ENCODE assay signal across 20 cellular contexts in the genomic region with DNA sequence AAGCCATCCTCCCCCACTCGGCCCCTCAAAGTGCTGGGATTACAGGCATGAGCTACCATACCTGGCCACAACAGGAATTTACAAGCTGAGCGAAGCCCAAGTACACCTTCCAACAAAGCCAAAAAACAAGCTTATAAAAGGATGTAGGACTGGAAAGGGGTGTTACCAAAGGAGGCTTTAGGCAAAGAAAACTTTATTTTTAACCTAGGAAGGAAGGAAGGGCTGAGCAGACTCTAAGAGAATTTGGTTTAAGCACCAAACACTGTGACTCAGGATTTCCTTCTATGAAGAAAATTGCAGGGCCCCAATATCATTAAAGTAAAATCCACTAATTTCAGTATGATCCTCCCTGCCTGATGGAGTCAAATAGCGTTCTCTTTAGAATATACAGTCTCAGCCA. TPM values are rescaled to one million over a fixed set of nuclear protein-coding genes. Genes with fewer than 3 reads are reported as not detected.
DNase-seq lines count a peak whose midpoint lies in the region; ATAC-seq and TF ChIP-seq lines count a peak whose summit lies in the region.
"Had no signal": no experiment of that assay in that cellular context is flagged by ENCODE, and none has a peak within 500 bp of the region (broad histone marks: within the 10 kb centered on the region; RNA-seq: fewer than 3 reads in every experiment).

No MANE protein-coding gene starts in this region.

- H3K4me3 ChIP-seq in dorsolateral prefrontal cortex, result no peak overlapping the region
- no peak overlapping the region for H3K4me3 ChIP-seq in neural progenitor cell
- H3K4me3 ChIP-seq in SJCRH30, result no peak overlapping the region
- H3K4me3 ChIP-seq: GM12878, sigmoid colon had no signal

- H3K27ac ChIP-seq in H9 (ENCODE audit: insufficient read length, low read depth, low read length), result no peak overlapping the region
- peak overlapping the region in 43 of 59 donors; percentile 1 to 86 (median 49) for H3K27ac ChIP-seq in dorsolateral prefrontal cortex
- no peak overlapping the region for H3K27ac ChIP-seq in neural progenitor cell
- no peak overlapping the region for H3K27ac ChIP-seq in SJCRH30
- H3K27ac ChIP-seq: sigmoid colon had no signal

- no peaks in the 10 kb centered on the region for H3K9me3 ChIP-seq in H9 (ENCODE audit: control insufficient read depth, low read depth, low read length)
- H3K9me3 ChIP-seq in neural progenitor cell (ENCODE audit: low read depth), result no peaks in the 10 kb centered on the region
- no peaks in the 10 kb centered on the region for H3K9me3 ChIP-seq in SJCRH30 (replicated peaks)
- H3K9me3 ChIP-seq: sigmoid colon had no signal

- no peak overlapping the region for H3K18ac ChIP-seq in H9 (ENCODE audit: insufficient read length, low read depth, low read length)

- H3K9me3 Mint-ChIP-seq in CD14-positive monocyte (no peaks in the 10 kb centered on the region), H9 (no peaks in the 10 kb centered on the region), neural progenitor cell (peaks cover 2% of the 10 kb centered on the region)
- H3K9me3 Mint-ChIP-seq: stimulated activated naive CD8-positive, alpha-beta T cell treated with anti-CD3 and anti-CD28 coated beads, Interleukin-15, amount 100 ng/mL, for 72 hours; T-helper 1 cell treated with Interleukin-12 subunit alpha and Interleukin-12 subunit beta and Interleukin-4 antibody, amounts not matched to agents 30 μg/mL and 1 μg/mL, for 36 hours had no signal

- H3K27ac Mint-ChIP-seq in CD14-positive monocyte, result peak overlapping the region in 4 of 7 donors; percentile 8 to 54 (median 44)
- peak overlapping the region in 2 of 3 experiments; percentile 54 to 82; a peak in 2 of 7 replicates for H3K27ac Mint-ChIP-seq in H9
- peak overlapping the region; percentile 17 for H3K27ac Mint-ChIP-seq in neural progenitor cell
- H3K27ac Mint-ChIP-seq: activated CD8-positive, alpha-beta memory T cell treated with anti-CD3 and anti-CD28 coated beads, Interleukin-2, amount 10 ng/mL, durations not matched to agents 7 days and 5 days; stimulated activated naive CD8-positive, alpha-beta T cell treated with anti-CD3 and anti-CD28 coated beads, Interleukin-15, amount 100 ng/mL, for 72 hours; T-helper 1 cell treated with Interleukin-12 subunit alpha and Interleukin-12 subunit beta and Interleukin-4 antibody, amounts not matched to agents 30 μg/mL and 1 μg/mL, for 36 hours had no signal

- no peak overlapping the region for H4K5ac ChIP-seq in H9 (ENCODE audit: insufficient read length, low read depth, low read length)

- no peak overlapping the region for H3K23ac ChIP-seq in H9 (ENCODE audit: insufficient read length, low read depth, low read length)

- no peak overlapping the region for H4K91ac ChIP-seq in H9 (ENCODE audit: insufficient read length, low read depth, low read length)

- H3K79me1 ChIP-seq in H9 (ENCODE audit: insufficient read depth, low read depth, low read length, poor library complexity, severe bottlenecking), result no peaks in the 10 kb centered on the region

- H3K4me1 Mint-ChIP-seq in CD14-positive monocyte, result peaks cover 37% of the 10 kb centered on the region
- peaks cover 9 to 16% of the 10 kb centered on the region in 2 experiments for H3K4me1 Mint-ChIP-seq in H9
- peaks cover 7% of the 10 kb centered on the region for H3K4me1 Mint-ChIP-seq in neural progenitor cell

- no peak overlapping the region for H3K14ac ChIP-seq in H9 (ENCODE audit: insufficient read depth, low read length)

- peaks cover 9% of the 10 kb centered on the region; the same call in 1 of the 2 replicates for H3K79me2 ChIP-seq in H9 (ENCODE audit: insufficient read depth, low read length)
- peaks cover 100% of the 10 kb centered on the region for H3K79me2 ChIP-seq in neural progenitor cell (ENCODE audit: low read depth)

- H3K36me3 ChIP-seq in neural progenitor cell (no peaks in the 10 kb centered on the region), SJCRH30 (peaks cover 13% of the 10 kb centered on the region)

- H4K20me1 ChIP-seq in H9 (ENCODE audit: control insufficient read depth, insufficient read depth, insufficient read length) (no peaks in the 10 kb centered on the region), neural progenitor cell (ENCODE audit: low read depth) (peaks cover 31% of the 10 kb centered on the region)

- TF ChIP-seq CTCF in CD14-positive monocyte (IDR thresholded peaks at IDR 0.05) (no peak), H9 (conservative IDR thresholded peaks at IDR 0.05) (no peak), dorsolateral prefrontal cortex (IDR thresholded peaks at IDR 0.05 in 54 of 56, conservative IDR thresholded peaks at IDR 0.05 in 2 of 56; ENCODE audit: low read depth in 1 of 56, partially characterized antibody in 56 of 56) (no peak), neural progenitor cell (IDR thresholded peaks at IDR 0.05) (no peak)

- H3K23me2 ChIP-seq in H9 (ENCODE audit: insufficient read length, low read depth, low read length, poor library complexity, severe bottlenecking), result no peaks in the 10 kb centered on the region

- no CpG with 5 or more reads among the region's 3 CpGs for WGBS in H9 (ENCODE audit: extremely low coverage, insufficient read length, low lambda C conversion rate)

- H3K56ac ChIP-seq in H9 (ENCODE audit: insufficient read length, low read depth, low read length), result no peak overlapping the region

- H2BK15ac ChIP-seq in H9 (ENCODE audit: low read depth, low read length), result no peak overlapping the region

- DNase-seq in CD14-positive monocyte (ENCODE audit: low spot score), result no peak
- DNase-seq in H9, result no peak
- DNase-seq in dorsolateral prefrontal cortex, result no peak
- no peak for DNase-seq in neural progenitor cell (ENCODE audit: low spot score)
- no peak for DNase-seq in NCI-H345 (lab: John Stamatoyannopoulos, UW)
- DNase-seq in SJCRH30, result no peak
- DNase-seq: activated CD8-positive, alpha-beta memory T cell treated with anti-CD3 and anti-CD28 coated beads, Interleukin-2, amount 10 ng/mL, durations not matched to agents 7 days and 5 days; anterior cingulate cortex; foreskin melanocyte; GDM1; left cardiac atrium; NCI-H2107; NCI-H526; SIG-M5; sigmoid colon; stimulated activated naive CD8-positive, alpha-beta T cell treated with anti-CD3 and anti-CD28 coated beads, Interleukin-15, amount 100 ng/mL, for 72 hours had no signal

- H3F3A ChIP-seq in neural progenitor cell (ENCODE audit: low read depth), result peaks cover 3% of the 10 kb centered on the region

- no peak overlapping the region for H2AFZ ChIP-seq in H9 (ENCODE audit: low read length)
- no peak overlapping the region for H2AFZ ChIP-seq in neural progenitor cell (replicated peaks)

- H3K4me2 ChIP-seq in H9 (ENCODE audit: insufficient read depth, insufficient read length, low read length), result no peak overlapping the region
- H3K4me2 ChIP-seq in neural progenitor cell, result no peak overlapping the region

- H2BK120ac ChIP-seq in H9 (ENCODE audit: low read depth, low read length, poor library complexity, severe bottlenecking), result peak overlapping the region; percentile 36

- no peak overlapping the region for H3T11ph ChIP-seq in H9 (ENCODE audit: low read length)

- no peak overlapping the region for H2BK5ac ChIP-seq in H9 (ENCODE audit: insufficient read length, low read length)

- intact Hi-C loops in CD14-positive monocyte (cut with micrococcal nuclease), result no loop called here
- intact Hi-C loops in dorsolateral prefrontal cortex (cut with DNase I), result no loop called here

- H2AK5ac ChIP-seq in H9 (ENCODE audit: insufficient read length, low read length), result no peak overlapping the region

- H3K4ac ChIP-seq in H9 (ENCODE audit: low read depth, low read length), result no peak overlapping the region

- H4K8ac ChIP-seq in H9 (replicated peaks; ENCODE audit: insufficient read length, low read depth, low read length), result no peak overlapping the region

- no peak overlapping the region for H2BK12ac ChIP-seq in H9 (ENCODE audit: insufficient read length, low read depth, low read length)

- no peaks in the 10 kb centered on the region for H3K4me1 ChIP-seq in H9 (ENCODE audit: insufficient read depth, low read length)
- H3K4me1 ChIP-seq in neural progenitor cell, result peaks cover 5% of the 10 kb centered on the region
- H3K4me1 ChIP-seq in SJCRH30, result peaks cover 8% of the 10 kb centered on the region

- no peaks in the 10 kb centered on the region for H3K27me3 Mint-ChIP-seq in CD14-positive monocyte (ENCODE audit: low read depth in 3 of 3)
- no peaks in the 10 kb centered on the region for H3K27me3 Mint-ChIP-seq in H9 (ENCODE audit: low read depth)
- no peaks in the 10 kb centered on the region for H3K27me3 Mint-ChIP-seq in neural progenitor cell (ENCODE audit: insufficient read depth, low read depth)
- H3K27me3 Mint-ChIP-seq: stimulated activated naive CD8-positive, alpha-beta T cell treated with anti-CD3 and anti-CD28 coated beads, Interleukin-15, amount 100 ng/mL, for 72 hours had no signal

- no peaks in the 10 kb centered on the region for H3K27me3 ChIP-seq in H9 (ENCODE audit: insufficient read depth, low read length)
- H3K27me3 ChIP-seq in dorsolateral prefrontal cortex, result no peaks in the 10 kb centered on the region
- no peaks in the 10 kb centered on the region for H3K27me3 ChIP-seq in neural progenitor cell
- no peaks in the 10 kb centered on the region for H3K27me3 ChIP-seq in SJCRH30
- H3K27me3 ChIP-seq: sigmoid colon had no signal

- ATAC-seq in HG03135 (IDR thresholded peaks at IDR 0.05; ENCODE audit: unreplicated experiment) (no peak), GM21423 (IDR thresholded peaks at IDR 0.05; ENCODE audit: unreplicated experiment) (no peak)
- ATAC-seq: activated CD8-positive, alpha-beta memory T cell treated with anti-CD3 and anti-CD28 coated beads, Interleukin-2, amount 10 ng/mL, durations not matched to agents 7 days and 5 days; GM12878; stimulated activated naive CD8-positive, alpha-beta T cell treated with anti-CD3 and anti-CD28 coated beads, Interleukin-15, amount 100 ng/mL, for 72 hours had no signal

- H3K9ac ChIP-seq in H9 (ENCODE audit: extremely low read depth, insufficient read length, low read length) (no peak overlapping the region), neural progenitor cell (no peak overlapping the region)

- H3K4me3 Mint-ChIP-seq in CD14-positive monocyte (no peak overlapping the region), H9 (no peak overlapping the region), neural progenitor cell (no peak overlapping the region)
- H3K4me3 Mint-ChIP-seq: activated CD8-positive, alpha-beta memory T cell treated with anti-CD3 and anti-CD28 coated beads, Interleukin-2, amount 10 ng/mL, durations not matched to agents 7 days and 5 days; stimulated activated naive CD8-positive, alpha-beta T cell treated with anti-CD3 and anti-CD28 coated beads, Interleukin-15, amount 100 ng/mL, for 72 hours; T-helper 1 cell treated with Interleukin-12 subunit alpha and Interleukin-12 subunit beta and Interleukin-4 antibody, amounts not matched to agents 30 μg/mL and 1 μg/mL, for 36 hours had no signal

- H2BK20ac ChIP-seq in H9 (ENCODE audit: low read depth, low read length, poor library complexity, severe bottlenecking), result no peak overlapping the region

- H3K36me3 Mint-ChIP-seq in CD14-positive monocyte, result peaks cover 22 to 39% of the 10 kb centered on the region in 2 donors
- peaks cover 0 to 18% (median 6%) of the 10 kb centered on the region in 3 experiments; a peak in 6 of 7 replicates for H3K36me3 Mint-ChIP-seq in H9 (ENCODE audit: insufficient read depth in 1 of 3, low read depth in 3 of 3)
- peaks cover 30% of the 10 kb centered on the region for H3K36me3 Mint-ChIP-seq in neural progenitor cell

RNA-seq across cellular contexts. Expression of a gene that starts 12.1 kb away (rescaled TPM):
- polyA plus RNA-seq in CD14-positive monocyte, result 10 to 100 TPM; 24.4 to 37.5 TPM
- total RNA-seq in H9 (2021) (57.6 and 59.6 TPM in 2 replicates), dorsolateral prefrontal cortex (100 to 1,000 TPM; 128 to 331 (median 174) TPM), neural progenitor cell (ENCODE audit: low replicate concordance) (134 and 142 TPM in 2 replicates)
- 105 and 113 TPM in 2 replicates for total RNA-seq in SJCRH30 (2014; rRNA removed; shearing (Covaris generic))

Comparison
In these comparisons a context has a peak if more than half of its experiments do, and no peak if none do; other contexts are left out.
1. H3K27ac Mint-ChIP-seq: peak in every context shown above with its lines; median percentile 68 in H9; 44 in CD14-positive monocyte; 17 in neural progenitor cell.
2. H3K27ac ChIP-seq: peak in dorsolateral prefrontal cortex (43 of 59); none in H9 (single experiment), neural progenitor cell (single experiment) and SJCRH30 (single experiment).